In genomic region chr16:24152048-24152447, GRCh38 we compare ENCODE assay signal across 7 cellular contexts.
DNase-seq lines count a peak whose midpoint lies in the region; ATAC-seq, FAIRE-seq and TF ChIP-seq lines count a peak whose summit lies in the region.
"Not testable (repeated sequence)": the region's sequence is repeated elsewhere in the genome, so short reads cannot be mapped to it uniquely, and the experiment has no call there.

No MANE protein-coding gene starts in this region.

- not testable (repeated sequence) for H3K4me2 ChIP-seq in H1 (ENCODE audit: insufficient read depth in 1 of 2, low read depth in 2 of 2, low read length in 2 of 2)

- H3K27ac Mint-ChIP-seq in CD4-positive, alpha-beta memory T cell, result peak overlapping the region; percentile 21 to 75 (median 65)
- H3K27ac Mint-ChIP-seq in T-helper 2 cell treated with Interferon-gamma antibody and Interleukin-4, amounts not matched to agents 5 μg/mL and 100 μg/mL, for 36 hours, result peak overlapping the region; percentile 46
- peak overlapping the region; percentile 47 for H3K27ac Mint-ChIP-seq in activated T-cell treated with anti-CD3 and anti-CD28 coated beads, Interleukin-2, amount 50 U/mL, for 24 hours
- H3K27ac Mint-ChIP-seq in activated naive CD8-positive, alpha-beta T cell, result peak overlapping the region; percentile 64
- H3K27ac Mint-ChIP-seq in naive thymus-derived CD4-positive, alpha-beta T cell, result peak overlapping the region in 7 of 9 donors; percentile 58 to 78 (median 68)
- H3K27ac Mint-ChIP-seq in stimulated activated effector memory CD8-positive, alpha-beta T cell treated with anti-CD3 and anti-CD28 coated beads, Interleukin-12 subunit alpha, Interleukin-12 subunit beta, amount 100 ng/mL, for 72 hours, result peak overlapping the region; percentile 91

- H3K4me1 Mint-ChIP-seq in CD4-positive, alpha-beta memory T cell, result peaks cover 39 to 46% (median 43%) of the 10 kb centered on the region in 4 donors
- H3K4me1 Mint-ChIP-seq in T-helper 2 cell treated with Interferon-gamma antibody and Interleukin-4, amounts not matched to agents 5 μg/mL and 100 μg/mL, for 36 hours (ENCODE audit: low read depth), result peaks cover 19% of the 10 kb centered on the region
- peaks cover 61% of the 10 kb centered on the region for H3K4me1 Mint-ChIP-seq in activated T-cell treated with anti-CD3 and anti-CD28 coated beads, Interleukin-2, amount 50 U/mL, for 24 hours (ENCODE audit: low read depth)
- H3K4me1 Mint-ChIP-seq in activated naive CD8-positive, alpha-beta T cell (ENCODE audit: low read depth), result peaks cover 47% of the 10 kb centered on the region
- peaks cover 25 to 58% (median 51%) of the 10 kb centered on the region in 7 donors for H3K4me1 Mint-ChIP-seq in naive thymus-derived CD4-positive, alpha-beta T cell
- peaks cover 36% of the 10 kb centered on the region for H3K4me1 Mint-ChIP-seq in stimulated activated effector memory CD8-positive, alpha-beta T cell treated with anti-CD3 and anti-CD28 coated beads, Interleukin-12 subunit alpha, Interleukin-12 subunit beta, amount 100 ng/mL, for 72 hours

- H3K23me2 ChIP-seq in H1 (ENCODE audit: low read depth, low read length), result not testable (repeated sequence)

- not testable (repeated sequence) for H2BK12ac ChIP-seq in H1 (ENCODE audit: low read depth, low read length)

- H3K4me3 ChIP-seq in CD4-positive, alpha-beta memory T cell (ENCODE audit: low read length in 2 of 2); H1 (ENCODE audit: extremely low read depth in 1 of 4, insufficient read depth in 2 of 4, low read depth in 3 of 4, low read length in 4 of 4); naive thymus-derived CD4-positive, alpha-beta T cell (ENCODE audit: low read length): not testable (repeated sequence)

- TF ChIP-seq CTCF in H1 (IDR thresholded peaks at IDR 0.05; ENCODE audit: control extremely low read depth in 1 of 3, insufficient read depth in 1 of 3, low read depth in 1 of 3, low read length in 3 of 3), result not testable (repeated sequence)

- DNase-seq in CD4-positive, alpha-beta memory T cell; T-helper 2 cell treated with Interferon-gamma antibody and Interleukin-4, amounts not matched to agents 5 μg/mL and 100 μg/mL, for 36 hours (ENCODE audit: low spot score); activated T-cell treated with anti-CD3 and anti-CD28 coated beads, Interleukin-2, amount 50 U/mL, for 24 hours; H1 (ENCODE audit: low read depth in 1 of 2, low spot score in 2 of 2); naive thymus-derived CD4-positive, alpha-beta T cell; stimulated activated effector memory CD8-positive, alpha-beta T cell treated with anti-CD3 and anti-CD28 coated beads, Interleukin-12 subunit alpha, Interleukin-12 subunit beta, amount 100 ng/mL, for 72 hours (ENCODE audit: low spot score in 2 of 2): not testable (repeated sequence)

- CTCF ChIA-PET in CD4-positive, alpha-beta memory T cell (lab: Charles Lee; ENCODE audit: partially characterized antibody); naive thymus-derived CD4-positive, alpha-beta T cell (lab: Charles Lee): not testable (repeated sequence)
- CTCF ChIA-PET in H1 (lab: Charles Lee; ENCODE audit: partially characterized antibody), result interaction anchor here (1.0 to 2.3 kb wide), 6 partner anchors 10 to 81 kb away, joined by 3 to 5 read pairs (median 4); no protein-coding TSS in a partner anchor

- not testable (repeated sequence) for H3K56ac ChIP-seq in H1 (replicated peaks; ENCODE audit: insufficient read length, low read depth, low read length)

- TF ChIP-seq RAD21 in H1 (IDR thresholded peaks at IDR 0.05 in 1 of 2, conservative IDR thresholded peaks at IDR 0.05 in 1 of 2; ENCODE audit: low read depth in 2 of 2, low read length in 2 of 2), result not testable (repeated sequence)

- not testable (repeated sequence) for ATAC-seq in naive thymus-derived CD4-positive, alpha-beta T cell; stimulated activated effector memory CD8-positive, alpha-beta T cell treated with anti-CD3 and anti-CD28 coated beads, Interleukin-12 subunit alpha, Interleukin-12 subunit beta, amount 100 ng/mL, for 72 hours

- 80% methylated on average over 10 of the region's 10 CpGs; no CpG with 5 or more reads in 1 of the 2 experiments for WGBS in H1 (ENCODE audit: extremely low coverage in 1 of 2, insufficient coverage in 1 of 2, insufficient read length in 1 of 2, insufficient replicate concordance in 2 of 2, low coverage in 1 of 2, low lambda C conversion rate in 2 of 2, missing lambda C conversion rate in 1 of 2), 2 experiments

- H3K18ac ChIP-seq in H1 (ENCODE audit: extremely low read depth, low read length), result not testable (repeated sequence)

- not testable (repeated sequence) for H3K23ac ChIP-seq in H1 (ENCODE audit: insufficient read length)

- not testable (repeated sequence) for H4K5ac ChIP-seq in H1 (ENCODE audit: insufficient read length, low read depth, low read length)

- intact Hi-C loops in CD4-positive, alpha-beta memory T cell (cut with micrococcal nuclease), result not testable (repeated sequence)
- intact Hi-C loops in naive thymus-derived CD4-positive, alpha-beta T cell (cut with micrococcal nuclease), result loop anchor here in 1 of 2 donors (10.0 kb wide), 1 partner anchor 107 kb away; no protein-coding TSS in a partner anchor

- H3K4me3 Mint-ChIP-seq in CD4-positive, alpha-beta memory T cell, result peak overlapping the region in 3 of 8 donors; percentile 24 to 72 (median 50)
- not testable (repeated sequence) for H3K4me3 Mint-ChIP-seq in T-helper 2 cell treated with Interferon-gamma antibody and Interleukin-4, amounts not matched to agents 5 μg/mL and 100 μg/mL, for 36 hours; activated T-cell treated with anti-CD3 and anti-CD28 coated beads, Interleukin-2, amount 50 U/mL, for 24 hours; activated naive CD8-positive, alpha-beta T cell; stimulated activated effector memory CD8-positive, alpha-beta T cell treated with anti-CD3 and anti-CD28 coated beads, Interleukin-12 subunit alpha, Interleukin-12 subunit beta, amount 100 ng/mL, for 72 hours
- peak overlapping the region in 6 of 10 donors; percentile 7 to 83 (median 58) for H3K4me3 Mint-ChIP-seq in naive thymus-derived CD4-positive, alpha-beta T cell

- not testable (repeated sequence) for H3K9ac ChIP-seq in H1 (replicated peaks in 1 of 4; ENCODE audit: extremely low read depth in 1 of 4, low read depth in 3 of 4, low read length in 3 of 4)

- not testable (repeated sequence) for H2BK120ac ChIP-seq in H1 (replicated peaks; ENCODE audit: low read depth, low read length)

- not testable (repeated sequence) for H2AK5ac ChIP-seq in H1 (ENCODE audit: low read depth, low read length)

- not testable (repeated sequence) for TF ChIP-seq POLR2A in H1 (IDR thresholded peaks at IDR 0.05; ENCODE audit: control extremely low read depth in 1 of 2, low read depth in 2 of 2, low read length in 2 of 2)

- not testable (repeated sequence) for H3K27me3 Mint-ChIP-seq in CD4-positive, alpha-beta memory T cell; T-helper 2 cell treated with Interferon-gamma antibody and Interleukin-4, amounts not matched to agents 5 μg/mL and 100 μg/mL, for 36 hours (ENCODE audit: low read depth); activated T-cell treated with anti-CD3 and anti-CD28 coated beads, Interleukin-2, amount 50 U/mL, for 24 hours; activated naive CD8-positive, alpha-beta T cell; naive thymus-derived CD4-positive, alpha-beta T cell

- not testable (repeated sequence) for H2BK20ac ChIP-seq in H1 (ENCODE audit: low read length)

- 0 out of 2 replicates have a peak overlapping the region, but pooled peaks have one; percentile 5 for H2BK15ac ChIP-seq in H1 (ENCODE audit: low read length)

- not testable (repeated sequence) for FAIRE-seq in H1 (lab: Jason Lieb, UNC)

- H3K36me3 Mint-ChIP-seq in CD4-positive, alpha-beta memory T cell, result peaks cover 37 to 40% of the 10 kb centered on the region in 2 donors
- peaks cover 30% of the 10 kb centered on the region for H3K36me3 Mint-ChIP-seq in T-helper 2 cell treated with Interferon-gamma antibody and Interleukin-4, amounts not matched to agents 5 μg/mL and 100 μg/mL, for 36 hours (ENCODE audit: low read depth)
- H3K36me3 Mint-ChIP-seq in activated T-cell treated with anti-CD3 and anti-CD28 coated beads, Interleukin-2, amount 50 U/mL, for 24 hours (ENCODE audit: low read depth), result peaks cover 62% of the 10 kb centered on the region
- H3K36me3 Mint-ChIP-seq in activated naive CD8-positive, alpha-beta T cell, result peaks cover 14% of the 10 kb centered on the region
- peaks cover 12 to 38% (median 28%) of the 10 kb centered on the region in 5 donors for H3K36me3 Mint-ChIP-seq in naive thymus-derived CD4-positive, alpha-beta T cell
- H3K36me3 Mint-ChIP-seq in stimulated activated effector memory CD8-positive, alpha-beta T cell treated with anti-CD3 and anti-CD28 coated beads, Interleukin-12 subunit alpha, Interleukin-12 subunit beta, amount 100 ng/mL, for 72 hours, result peaks cover 33% of the 10 kb centered on the region

- not testable (repeated sequence) for H4K8ac ChIP-seq in H1 (ENCODE audit: extremely low read depth, insufficient read depth, low read length)

- H2BK5ac ChIP-seq in H1 (ENCODE audit: low read depth, low read length), result peak overlapping the region; percentile 37; the same call in 1 of the 2 replicates

- H3K79me2 ChIP-seq in H1 (ENCODE audit: control insufficient read depth in 1 of 2, insufficient read depth in 2 of 2, low read length in 2 of 2), result not testable (repeated sequence)

- H3K36me3 ChIP-seq in CD4-positive, alpha-beta memory T cell (ENCODE audit: insufficient read depth, low read length), result peaks cover 18% of the 10 kb centered on the region
- H3K36me3 ChIP-seq in H1 (ENCODE audit: control insufficient read depth in 2 of 4, insufficient read depth in 4 of 4, low read length in 3 of 4), result not testable (repeated sequence)
- H3K36me3 ChIP-seq in naive thymus-derived CD4-positive, alpha-beta T cell (ENCODE audit: control insufficient read depth in 2 of 3, insufficient read depth in 3 of 3, low read length in 3 of 3), result peaks cover 3 to 22% (median 3%) of the 10 kb centered on the region in 3 experiments

- not testable (repeated sequence) for H3K14ac ChIP-seq in H1 (ENCODE audit: insufficient read length)

- H3K27ac ChIP-seq in CD4-positive, alpha-beta memory T cell (ENCODE audit: low read depth, low read length); H1 (ENCODE audit: low read depth, low read length); naive thymus-derived CD4-positive, alpha-beta T cell (ENCODE audit: low read depth, low read length): not testable (repeated sequence)

- not testable (repeated sequence) for H3K4ac ChIP-seq in H1 (replicated peaks; ENCODE audit: insufficient read length, low read depth, low read length)

- POLR2A ChIA-PET in CD4-positive, alpha-beta memory T cell (lab: Charles Lee; ENCODE audit: partially characterized antibody); naive thymus-derived CD4-positive, alpha-beta T cell (lab: Charles Lee): not testable (repeated sequence)
- POLR2A ChIA-PET in H1 (lab: Charles Lee; ENCODE audit: partially characterized antibody), result interaction anchor here (1.0 kb wide), 1 partner anchor 11 kb away, joined by 5 read pairs; no protein-coding TSS in a partner anchor

- not testable (repeated sequence) for H4K20me1 ChIP-seq in H1 (replicated peaks in 1 of 2; ENCODE audit: control insufficient read depth in 1 of 2, insufficient read depth in 2 of 2, low read length in 2 of 2)

- peaks cover 36% of the 10 kb centered on the region for H3K4me1 ChIP-seq in CD4-positive, alpha-beta memory T cell (ENCODE audit: insufficient read depth, low read length)
- H3K4me1 ChIP-seq in H1 (replicated peaks in 1 of 4; ENCODE audit: control insufficient read depth in 3 of 4, insufficient read depth in 4 of 4, low read length in 3 of 4), result not testable (repeated sequence)
- H3K4me1 ChIP-seq in naive thymus-derived CD4-positive, alpha-beta T cell (ENCODE audit: control insufficient read depth in 2 of 2, insufficient read depth in 2 of 2, low read length in 2 of 2), result peaks cover 0 to 16% of the 10 kb centered on the region in 2 donors

- not testable (repeated sequence) for H3K9me3 Mint-ChIP-seq in CD4-positive, alpha-beta memory T cell; T-helper 2 cell treated with Interferon-gamma antibody and Interleukin-4, amounts not matched to agents 5 μg/mL and 100 μg/mL, for 36 hours; activated naive CD8-positive, alpha-beta T cell (ENCODE audit: low read depth); naive thymus-derived CD4-positive, alpha-beta T cell; stimulated activated effector memory CD8-positive, alpha-beta T cell treated with anti-CD3 and anti-CD28 coated beads, Interleukin-12 subunit alpha, Interleukin-12 subunit beta, amount 100 ng/mL, for 72 hours
- H3K9me3 Mint-ChIP-seq in activated T-cell treated with anti-CD3 and anti-CD28 coated beads, Interleukin-2, amount 50 U/mL, for 24 hours, result peaks cover 11% of the 10 kb centered on the region

- TF ChIP-seq EP300 in H1 (IDR thresholded peaks at IDR 0.05; ENCODE audit: borderline replicate concordance in 1 of 2, low read depth in 2 of 2, low read length in 2 of 2), result not testable (repeated sequence)

- not testable (repeated sequence) for H2AFZ ChIP-seq in H1 (ENCODE audit: low read length)

- H3K9me3 ChIP-seq in CD4-positive, alpha-beta memory T cell (ENCODE audit: control insufficient read depth in 1 of 2, low read length in 2 of 2); H1 (ENCODE audit: insufficient read depth in 2 of 2, low read depth in 1 of 2, low read length in 1 of 2); naive thymus-derived CD4-positive, alpha-beta T cell (ENCODE audit: control insufficient read depth in 2 of 3, low read length in 3 of 3): not testable (repeated sequence)

- not testable (repeated sequence) for H4K91ac ChIP-seq in H1 (replicated peaks; ENCODE audit: insufficient read length, low read length)

- H3K27me3 ChIP-seq in CD4-positive, alpha-beta memory T cell (ENCODE audit: insufficient read depth, low read length); H1 (replicated peaks in 1 of 4; ENCODE audit: control insufficient read depth in 3 of 4, extremely low read depth in 1 of 4, insufficient read depth in 3 of 4, low read length in 3 of 4); naive thymus-derived CD4-positive, alpha-beta T cell (ENCODE audit: control insufficient read depth in 2 of 2, insufficient read depth in 2 of 2, low read length in 2 of 2): not testable (repeated sequence)

- H3K79me1 ChIP-seq in H1 (ENCODE audit: low read depth, low read length), result not testable (repeated sequence)
